19 cellular contexts compared by ENCODE assay signal in genomic region chr2:76985387-76986136, GRCh38.
A peak's percentile ranks its signal among the peaks of the same experiment; 100 is the strongest.
DNase-seq lines count a peak whose midpoint lies in the region; ATAC-seq and TF ChIP-seq lines count a peak whose summit lies in the region.
"Had no signal": no experiment of that assay in that cellular context is flagged by ENCODE, and none has a peak within 500 bp of the region (broad histone marks: within the 10 kb centered on the region; RNA-seq: fewer than 3 reads in every experiment).

No MANE protein-coding gene starts in this region.

- peak overlapping the region; percentile 23 for H2AFZ ChIP-seq in smooth muscle cell (ENCODE audit: low read depth)

- H3K27me3 ChIP-seq in endodermal cell (ENCODE audit: control insufficient read depth, insufficient read depth, low read length, poor library complexity, severe bottlenecking) (no peaks in the 10 kb centered on the region), smooth muscle cell (ENCODE audit: low read depth) (no peaks in the 10 kb centered on the region)
- H3K27me3 ChIP-seq: BE2C, MG63, SJCRH30 had no signal

- H3F3A ChIP-seq in smooth muscle cell (ENCODE audit: low read depth): peaks cover 5% of the 10 kb centered on the region

- no peak overlapping the region for H3K9ac ChIP-seq in endodermal cell (ENCODE audit: extremely low read depth, low read length, poor library complexity, severe bottlenecking)
- H3K9ac ChIP-seq in smooth muscle cell (ENCODE audit: low read depth): peak overlapping the region; percentile 1
- H3K9ac ChIP-seq: KMS-11 had no signal

- H3K36me3 Mint-ChIP-seq in endodermal cell (ENCODE audit: low read depth): peaks cover 2% of the 10 kb centered on the region
- H3K36me3 Mint-ChIP-seq: CD4-positive, alpha-beta memory T cell had no signal

- H3K4me1 Mint-ChIP-seq in endodermal cell: peaks cover 36% of the 10 kb centered on the region
- H3K4me1 Mint-ChIP-seq: CD4-positive, alpha-beta memory T cell had no signal

- peak overlapping the region; percentile 64 for H3K27ac ChIP-seq in endodermal cell (ENCODE audit: low read depth, low read length)
- peak overlapping the region; percentile 76 for H3K27ac ChIP-seq in mesodermal cell (ENCODE audit: low read depth, low read length, severe bottlenecking)
- peak overlapping the region; percentile 36 for H3K27ac ChIP-seq in smooth muscle cell (ENCODE audit: low read depth)
- H3K27ac ChIP-seq: HL-60, KMS-11, SJCRH30 had no signal

- WGBS in endodermal cell (ENCODE audit: insufficient coverage in 1 of 2, insufficient read length in 1 of 2), 2 experiments: 7 to 34% methylated on average over 4 to 8 of the region's 11 CpGs
- 0 to 30% methylated on average over 2 of the region's 11 CpGs for WGBS in mesodermal cell (ENCODE audit: insufficient coverage in 2 of 2), 2 experiments
- WGBS in smooth muscle cell (ENCODE audit: low lambda C conversion rate): 29% methylated on average over 11 of the region's 11 CpGs

- no peaks in the 10 kb centered on the region for H3K36me3 ChIP-seq in endodermal cell (ENCODE audit: control insufficient read depth, insufficient read depth, low read length)
- no peaks in the 10 kb centered on the region for H3K36me3 ChIP-seq in mesodermal cell (ENCODE audit: control insufficient read depth, insufficient read depth, low read length)
- no peaks in the 10 kb centered on the region for H3K36me3 ChIP-seq in smooth muscle cell (ENCODE audit: low read depth)
- H3K36me3 ChIP-seq: BE2C, MG63, SJCRH30 had no signal

- peak overlapping the region; percentile 66 for H3K4me2 ChIP-seq in smooth muscle cell
- H3K4me2 ChIP-seq: KMS-11 had no signal

- in situ Hi-C loops in GM13976 (cut with MboI; ENCODE audit: low sequenced_read_pairs, unreplicated experiment): no loop called here

- DNase-seq in NCI-H69 (lab: John Stamatoyannopoulos, UW): peak; percentile 100
- peak; percentile 49 for DNase-seq in endodermal cell
- no peak for DNase-seq in smooth muscle cell (lab: John Stamatoyannopoulos, UW; ENCODE audit: unreplicated experiment)
- no peak for DNase-seq in NCI-H510A (lab: John Stamatoyannopoulos, UW)
- DNase-seq in GM13976 (ENCODE audit: low spot score): no peak
- no peak for DNase-seq in NCI-H2227 (lab: John Stamatoyannopoulos, UW; ENCODE audit: unreplicated experiment)
- DNase-seq: BE2C; CD4-positive, alpha-beta memory T cell; DMS79 treated with DMSO at 0.1 percent for 48 hours; MG63; NCI-H1092 treated with DMSO at 0.1 percent for 48 hours; NCI-H187; NCI-H2171; NCI-H510A treated with DMSO at 0.1 percent for 48 hours; SJCRH30 had no signal

- H3K27ac Mint-ChIP-seq in endodermal cell: peak overlapping the region; percentile 80
- H3K27ac Mint-ChIP-seq: CD4-positive, alpha-beta memory T cell had no signal

- TF ChIP-seq CTCF in endodermal cell (conservative IDR thresholded peaks at IDR 0.05): no peak
- no peak for TF ChIP-seq CTCF in smooth muscle cell (IDR thresholded peaks at IDR 0.05; ENCODE audit: borderline replicate concordance, insufficient read depth, poor library complexity, severe bottlenecking)
- TF ChIP-seq CTCF in GM13976 (IDR thresholded peaks at IDR 0.05; ENCODE audit: borderline replicate concordance, control extremely low read depth, extremely low read depth, insufficient read depth, missing control alignments): no peak

- no peaks in the 10 kb centered on the region for H3K79me2 ChIP-seq in smooth muscle cell (ENCODE audit: low read depth)

- ATAC-seq in HG03139 (IDR thresholded peaks at IDR 0.05; ENCODE audit: unreplicated experiment): no peak

- H3K4me1 ChIP-seq in endodermal cell (ENCODE audit: control insufficient read depth, insufficient read depth, low read length): peaks cover 6% of the 10 kb centered on the region
- peaks cover 11% of the 10 kb centered on the region for H3K4me1 ChIP-seq in mesodermal cell (ENCODE audit: control insufficient read depth, insufficient read depth, low read length, poor library complexity, severe bottlenecking)
- H3K4me1 ChIP-seq in smooth muscle cell (ENCODE audit: low read depth): peaks cover 34% of the 10 kb centered on the region
- H3K4me1 ChIP-seq: BE2C, SJCRH30 had no signal

- no peaks in the 10 kb centered on the region for H4K20me1 ChIP-seq in smooth muscle cell (ENCODE audit: low read depth)

- no peak overlapping the region for H3K4me3 Mint-ChIP-seq in endodermal cell
- H3K4me3 Mint-ChIP-seq: CD4-positive, alpha-beta memory T cell had no signal

- H3K27me3 Mint-ChIP-seq in endodermal cell (ENCODE audit: insufficient read depth): no peaks in the 10 kb centered on the region
- H3K27me3 Mint-ChIP-seq: CD4-positive, alpha-beta memory T cell had no signal

- H3K4me3 ChIP-seq in endodermal cell (ENCODE audit: low read length) (no peak overlapping the region), mesodermal cell (ENCODE audit: extremely low read depth, insufficient read depth, low read length, poor library complexity, severe bottlenecking) (no peak overlapping the region), smooth muscle cell (peak overlapping the region; percentile 6)
- H3K4me3 ChIP-seq: MG63, SJCRH30 had no signal

- H3K9me3 Mint-ChIP-seq in endodermal cell: no peaks in the 10 kb centered on the region

- H3K9me3 ChIP-seq in endodermal cell (ENCODE audit: control insufficient read depth, low read length) (peaks cover 3% of the 10 kb centered on the region), mesodermal cell (ENCODE audit: control insufficient read depth, low read length) (no peaks in the 10 kb centered on the region), smooth muscle cell (replicated peaks; ENCODE audit: low read depth) (no peaks in the 10 kb centered on the region)
- H3K9me3 ChIP-seq: BE2C, MG63, SJCRH30 had no signal

Comparison
In these comparisons a context has a peak if more than half of its experiments do, and no peak if none do; other contexts are left out.
1. DNase-seq: peak in NCI-H69 (single experiment) and endodermal cell (single experiment); none in smooth muscle cell (single experiment), NCI-H510A (single experiment), GM13976 (single experiment) and NCI-H2227 (single experiment).
2. Peak in every context shown above with its lines, with median percentiles within 50 percentile points of each other: H3K27ac ChIP-seq.